In the genomic region with DNA sequence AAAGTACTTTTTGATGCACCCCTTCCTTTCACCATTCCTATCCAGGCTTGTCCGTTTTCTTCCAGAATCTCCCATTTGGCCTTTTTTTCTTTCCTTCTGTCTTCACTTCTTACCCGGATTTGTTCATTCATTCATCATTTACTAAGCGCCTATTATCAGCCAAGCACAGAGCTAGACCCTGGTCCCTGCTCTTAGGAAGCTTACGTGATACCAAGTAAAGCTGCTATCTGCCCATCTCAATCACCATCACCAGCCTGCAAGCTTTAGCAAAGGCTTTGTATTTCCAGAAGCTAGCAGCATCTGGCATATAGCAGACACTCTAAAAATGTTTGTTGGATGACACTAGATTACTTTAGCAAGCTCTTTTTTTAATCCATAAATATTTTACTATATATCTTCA, we compare ENCODE assay signal across 3 cellular contexts.
TF ChIP-seq lines count a peak whose summit lies in the region.

No MANE protein-coding gene starts in this region.

TF ChIP-seq in SK-N-SH, 30 proteins besides CTCF, POLR2A, EP300 and RAD21:
- TF ChIP-seq FOXM1 (IDR thresholded peaks at IDR 0.05; ENCODE audit: low read depth) (no peak), GATA2 (CRISPR knock-in tag; IDR thresholded peaks at IDR 0.05) (peak; percentile 88), RCOR1 (IDR thresholded peaks at IDR 0.05; ENCODE audit: low read length) (peak; percentile 52; the same call in 1 of the 2 replicates), RXRA (IDR thresholded peaks at IDR 0.05; ENCODE audit: borderline replicate concordance, low read depth) (no peak), FOSL2 (IDR thresholded peaks at IDR 0.05; ENCODE audit: borderline replicate concordance, low read depth) (no peak)

TF ChIP-seq in SK-N-SH treated with all-trans-retinoic acid at 6 μM for 48 hours, 23 proteins besides CTCF, POLR2A, EP300 and RAD21:
- TF ChIP-seq TSHZ2 (CRISPR knock-in tag; IDR thresholded peaks at IDR 0.05) (no peak), CSRNP3 (CRISPR knock-in tag; IDR thresholded peaks at IDR 0.05) (no peak), TCF4 (CRISPR knock-in tag; IDR thresholded peaks at IDR 0.05; ENCODE audit: borderline replicate concordance) (no peak), ZNF565 (CRISPR knock-in tag; conservative IDR thresholded peaks at IDR 0.05; ENCODE audit: low read depth) (no peak), ARNTL (CRISPR knock-in tag; IDR thresholded peaks at IDR 0.05; ENCODE audit: borderline replicate concordance, low read depth) (no peak), ESRRG (CRISPR knock-in tag; IDR thresholded peaks at IDR 0.05) (no peak), TOX (CRISPR knock-in tag; IDR thresholded peaks at IDR 0.05; ENCODE audit: borderline replicate concordance) (no peak), ZNF8 (CRISPR knock-in tag; IDR thresholded peaks at IDR 0.05) (no peak), ZNF70 (CRISPR knock-in tag; IDR thresholded peaks at IDR 0.05) (no peak), SNAI2 (CRISPR knock-in tag; IDR thresholded peaks at IDR 0.05) (no peak)
- TF ChIP-seq, protein P1, sequence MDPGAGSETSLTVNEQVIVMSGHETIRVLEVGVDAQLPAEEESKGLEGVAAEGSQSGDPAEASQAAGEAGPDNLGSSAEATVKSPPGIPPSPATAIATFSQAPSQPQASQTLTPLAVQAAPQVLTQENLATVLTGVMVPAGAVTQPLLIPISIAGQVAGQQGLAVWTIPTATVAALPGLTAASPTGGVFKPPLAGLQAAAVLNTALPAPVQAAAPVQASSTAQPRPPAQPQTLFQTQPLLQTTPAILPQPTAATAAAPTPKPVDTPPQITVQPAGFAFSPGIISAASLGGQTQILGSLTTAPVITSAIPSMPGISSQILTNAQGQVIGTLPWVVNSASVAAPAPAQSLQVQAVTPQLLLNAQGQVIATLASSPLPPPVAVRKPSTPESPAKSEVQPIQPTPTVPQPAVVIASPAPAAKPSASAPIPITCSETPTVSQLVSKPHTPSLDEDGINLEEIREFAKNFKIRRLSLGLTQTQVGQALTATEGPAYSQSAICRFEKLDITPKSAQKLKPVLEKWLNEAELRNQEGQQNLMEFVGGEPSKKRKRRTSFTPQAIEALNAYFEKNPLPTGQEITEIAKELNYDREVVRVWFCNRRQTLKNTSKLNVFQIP (CRISPR knock-in tag; IDR thresholded peaks at IDR 0.05; ENCODE audit: borderline replicate concordance, low read depth) = no peak

TF ChIP-seq in K562, 482 proteins besides CTCF, POLR2A, EP300 and RAD21 (continued from another document):
- no peak for TF ChIP-seq ZNF395 (CRISPR knock-in tag; IDR thresholded peaks at IDR 0.05)
- no peak for TF ChIP-seq ZNF696 (CRISPR knock-in tag; conservative IDR thresholded peaks at IDR 0.05)
- TF ChIP-seq SLC30A9 (CRISPR knock-in tag; IDR thresholded peaks at IDR 0.05) = no peak
- 0 out of 2 replicates have a peak, but pooled peaks have one; percentile 16 for TF ChIP-seq CBFA2T2 (conservative IDR thresholded peaks at IDR 0.05)
- no peak for TF ChIP-seq HCFC1 (IDR thresholded peaks at IDR 0.05; ENCODE audit: low read depth, low read length)
- no peak for TF ChIP-seq DACH1 (IDR thresholded peaks at IDR 0.05; ENCODE audit: partially characterized antibody)
- TF ChIP-seq L3MBTL2 (IDR thresholded peaks at IDR 0.05) = no peak
- TF ChIP-seq, protein P2, sequence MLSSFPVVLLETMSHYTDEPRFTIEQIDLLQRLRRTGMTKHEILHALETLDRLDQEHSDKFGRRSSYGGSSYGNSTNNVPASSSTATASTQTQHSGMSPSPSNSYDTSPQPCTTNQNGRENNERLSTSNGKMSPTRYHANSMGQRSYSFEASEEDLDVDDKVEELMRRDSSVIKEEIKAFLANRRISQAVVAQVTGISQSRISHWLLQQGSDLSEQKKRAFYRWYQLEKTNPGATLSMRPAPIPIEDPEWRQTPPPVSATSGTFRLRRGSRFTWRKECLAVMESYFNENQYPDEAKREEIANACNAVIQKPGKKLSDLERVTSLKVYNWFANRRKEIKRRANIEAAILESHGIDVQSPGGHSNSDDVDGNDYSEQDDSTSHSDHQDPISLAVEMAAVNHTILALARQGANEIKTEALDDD (IDR thresholded peaks at IDR 0.05) = 0 out of 2 replicates have a peak, but pooled peaks have one; percentile 8
- TF ChIP-seq CBFA2T3 (IDR thresholded peaks at IDR 0.05) = peak; percentile 51
- TF ChIP-seq ARID1B (IDR thresholded peaks at IDR 0.05) = peak; percentile 26; the same call in 1 of the 2 replicates
- no peak for TF ChIP-seq NCOA1 (IDR thresholded peaks at IDR 0.05; ENCODE audit: low read depth)
- peak in 1 of 2 experiments; percentile 22; a peak in 1 of 4 replicates for TF ChIP-seq RCOR1 (IDR thresholded peaks at IDR 0.05; ENCODE audit: borderline replicate concordance in 1 of 2, low read depth in 2 of 2, low read length in 2 of 2)
- peak; percentile 36; the same call in 1 of the 2 replicates for TF ChIP-seq TAL1 (IDR thresholded peaks at IDR 0.05)
- TF ChIP-seq CEBPB (tag; IDR thresholded peaks at IDR 0.05) = no peak
- no peak for TF ChIP-seq PHF8 (IDR thresholded peaks at IDR 0.05; ENCODE audit: borderline replicate concordance, low read length)
